ENCODE assay signal across 17 cellular contexts in the genomic region with DNA sequence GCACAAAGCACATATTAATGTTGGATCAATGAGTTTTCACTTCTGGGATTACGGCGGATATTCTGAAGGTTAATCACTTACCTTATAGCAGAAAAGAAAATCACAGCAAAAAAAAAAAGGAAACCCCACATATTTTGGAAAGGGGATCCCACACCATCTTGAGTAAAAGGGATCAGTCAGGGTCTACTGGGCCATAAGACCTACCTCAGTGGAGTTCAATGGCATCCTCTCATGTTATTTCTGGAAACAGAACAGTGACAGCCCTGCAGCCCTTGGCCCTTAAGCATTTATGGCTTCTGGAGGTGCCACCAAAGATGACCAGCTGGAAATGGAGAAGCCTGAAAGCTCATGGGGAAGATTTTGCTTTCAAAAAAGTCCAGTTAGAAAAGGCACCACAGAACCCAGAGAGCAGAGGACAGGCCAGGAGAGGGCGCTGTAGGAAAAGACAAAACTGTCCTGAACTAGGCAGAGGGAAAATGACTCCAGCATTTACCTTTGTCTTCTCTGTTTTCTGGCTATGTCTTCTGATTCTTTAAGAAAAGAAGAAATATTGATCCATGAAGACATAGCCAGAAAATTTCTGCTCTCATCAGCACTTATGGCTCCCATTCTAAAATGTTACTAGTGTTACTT. TPM values are rescaled to one million over a fixed set of nuclear protein-coding genes. Genes with fewer than 3 reads are reported as not detected.
DNase-seq lines count a peak whose midpoint lies in the region; ATAC-seq, FAIRE-seq and TF ChIP-seq lines count a peak whose summit lies in the region.
"Not testable (repeated sequence)": the region's sequence is repeated elsewhere in the genome, so short reads cannot be mapped to it uniquely, and the experiment has no call there.
"Had no signal": no experiment of that assay in that cellular context is flagged by ENCODE, and none has a peak within 500 bp of the region (broad histone marks: within the 10 kb centered on the region; RNA-seq: fewer than 3 reads in every experiment).

No MANE protein-coding gene starts in this region.

- peaks cover 15% of the 10 kb centered on the region; the same call in 1 of the 2 replicates for H3K27me3 ChIP-seq in HCT116 (ENCODE audit: insufficient read depth, low read length)
- H3K27me3 ChIP-seq in foreskin keratinocyte, left lung: not testable (repeated sequence)

- H3K4me2 ChIP-seq in HCT116 (ENCODE audit: low read length): not testable (repeated sequence)

- not testable (repeated sequence) for H2AFZ ChIP-seq in HCT116 (ENCODE audit: low read depth, low read length, poor library complexity, severe bottlenecking)

- intact Hi-C loops in HCT116 (cut with micrococcal nuclease); left lung (cut with DNase I): not testable (repeated sequence)

- not testable (repeated sequence) for TF ChIP-seq RAD21 in HCT116 (IDR thresholded peaks at IDR 0.05; ENCODE audit: low read depth)

- not testable (repeated sequence) for H3K4me3 Mint-ChIP-seq in activated CD8-positive, alpha-beta memory T cell treated with anti-CD3 and anti-CD28 coated beads, Interleukin-2, amount 10 ng/mL, durations not matched to agents 7 days and 5 days

- FAIRE-seq in GM12891 (lab: Jason Lieb, UNC): peak; percentile 87

- TF ChIP-seq POLR2A in GM12891 (IDR thresholded peaks at IDR 0.05; ENCODE audit: low read depth, low read length); HCT116 (IDR thresholded peaks at IDR 0.05; ENCODE audit: borderline replicate concordance, extremely low read depth, insufficient read depth, insufficient read length): not testable (repeated sequence)

- CTCF ChIA-PET in HCT116 (lab: Charles Lee); activated CD8-positive, alpha-beta memory T cell treated with anti-CD3 and anti-CD28 coated beads, Interleukin-2, amount 10 ng/mL, durations not matched to agents 7 days and 5 days (lab: Charles Lee): not testable (repeated sequence)

- peaks cover 24% of the 10 kb centered on the region for H3K4me1 Mint-ChIP-seq in activated CD8-positive, alpha-beta memory T cell treated with anti-CD3 and anti-CD28 coated beads, Interleukin-2, amount 10 ng/mL, durations not matched to agents 7 days and 5 days

- BruUV-seq in HCT116 (replicated peaks; lab: Mats Ljungman, UMichigan): not testable (repeated sequence)

- TF ChIP-seq CTCF in HCT116 (IDR thresholded peaks at IDR 0.05 in 2 of 3, conservative IDR thresholded peaks at IDR 0.05 in 1 of 3; ENCODE audit: borderline replicate concordance in 1 of 3, insufficient read depth in 1 of 3, low read depth in 2 of 3, low read length in 2 of 3); foreskin keratinocyte (conservative IDR thresholded peaks at IDR 0.05); left lung (IDR thresholded peaks at IDR 0.05): not testable (repeated sequence)

- H3K4me3 ChIP-seq in HCT116 (replicated peaks in 1 of 2; ENCODE audit: low read depth in 1 of 2, low read length in 2 of 2); left lung: not testable (repeated sequence)

- not testable (repeated sequence) for DNase-seq in GM12891 (ENCODE audit: insufficient read length, low spot score); HCT116 (ENCODE audit: low read depth, low spot score); activated CD8-positive, alpha-beta memory T cell treated with anti-CD3 and anti-CD28 coated beads, Interleukin-2, amount 10 ng/mL, durations not matched to agents 7 days and 5 days; foreskin keratinocyte; left lung; stimulated activated naive CD8-positive, alpha-beta T cell treated with anti-CD3 and anti-CD28 coated beads, Interleukin-15, Interleukin-2, amounts not matched to agents 100 U/mL and 50 U/mL, for 24 hours

- not testable (repeated sequence) for H3K27ac Mint-ChIP-seq in activated CD8-positive, alpha-beta memory T cell treated with anti-CD3 and anti-CD28 coated beads, Interleukin-2, amount 10 ng/mL, durations not matched to agents 7 days and 5 days

- not testable (repeated sequence) for H3K27ac ChIP-seq in HCT116 (ENCODE audit: low read depth, low read length); foreskin keratinocyte; left lung

- RAD21 ChIA-PET in HCT116 (lab: Charles Lee; ENCODE audit: low non-redundant PET in 1 of 2, low total read pairs in 2 of 2, uncharacterized antibody in 2 of 2, unreplicated experiment in 2 of 2): not testable (repeated sequence)

- H3K9me3 Mint-ChIP-seq in activated CD8-positive, alpha-beta memory T cell treated with anti-CD3 and anti-CD28 coated beads, Interleukin-2, amount 10 ng/mL, durations not matched to agents 7 days and 5 days (ENCODE audit: low read depth): not testable (repeated sequence)

- peaks cover 34% of the 10 kb centered on the region for H3K27me3 Mint-ChIP-seq in activated CD8-positive, alpha-beta memory T cell treated with anti-CD3 and anti-CD28 coated beads, Interleukin-2, amount 10 ng/mL, durations not matched to agents 7 days and 5 days

- H3K36me3 Mint-ChIP-seq in activated CD8-positive, alpha-beta memory T cell treated with anti-CD3 and anti-CD28 coated beads, Interleukin-2, amount 10 ng/mL, durations not matched to agents 7 days and 5 days: not testable (repeated sequence)

- not testable (repeated sequence) for H4K20me1 ChIP-seq in HCT116 (ENCODE audit: insufficient read depth)

- H3K9me3 ChIP-seq in HCT116 (ENCODE audit: control insufficient read depth in 1 of 2, insufficient read depth in 1 of 2, low read depth in 1 of 2, low read length in 2 of 2); left lung: not testable (repeated sequence)

- not testable (repeated sequence) for H3K9ac ChIP-seq in HCT116 (ENCODE audit: low read length)

- not testable (repeated sequence) for H3K36me3 ChIP-seq in HCT116 (ENCODE audit: control insufficient read depth in 1 of 2, insufficient read depth in 2 of 2, low read length in 2 of 2); left lung

- peak; percentile 59 for ATAC-seq in GM19438 (IDR thresholded peaks at IDR 0.05; ENCODE audit: low read depth, unreplicated experiment)
- ATAC-seq in HCT116: peak; percentile 95
- ATAC-seq in HG03521 (IDR thresholded peaks at IDR 0.05; ENCODE audit: unreplicated experiment): peak; percentile 47
- ATAC-seq in activated CD8-positive, alpha-beta memory T cell treated with anti-CD3 and anti-CD28 coated beads, Interleukin-2, amount 10 ng/mL, durations not matched to agents 7 days and 5 days: peak; percentile 41
- ATAC-seq in foreskin keratinocyte: peak; percentile 44
- peak; percentile 83 for ATAC-seq in left lung
- peak; percentile 26 for ATAC-seq in stimulated activated naive CD8-positive, alpha-beta T cell treated with anti-CD3 and anti-CD28 coated beads, Interleukin-15, Interleukin-2, amounts not matched to agents 100 U/mL and 50 U/mL, for 24 hours

- POLR2A ChIA-PET in HCT116 (lab: Charles Lee): not testable (repeated sequence)

- H3K4me1 ChIP-seq in HCT116 (ENCODE audit: control insufficient read depth in 1 of 2, insufficient read depth in 2 of 2, low read length in 2 of 2); foreskin keratinocyte; left lung: not testable (repeated sequence)

- H3K9me2 ChIP-seq in HCT116 (ENCODE audit: insufficient read depth): not testable (repeated sequence)

- H3K79me2 ChIP-seq in HCT116 (ENCODE audit: insufficient read depth, low read length): not testable (repeated sequence)

RNA-seq across cellular contexts. Expression of a gene that starts 2.9 kb away (rescaled TPM):
- 0.94 TPM for polyA plus RNA-seq in GM12891 (2012; ENCODE audit: low read depth, missing spikeins)
- total RNA-seq in HCT116 (2021; ENCODE audit: unreplicated experiment) (5.6 TPM), foreskin keratinocyte (0.31 and 0.42 TPM in 2 replicates), left lung (under 1 TPM; 0.24 to 0.76 TPM)
- 0.89 and 1.6 TPM in 2 replicates for polyA plus RNA-seq in HCT116 (2012)
- total RNA-seq in activated CD8-positive, alpha-beta memory T cell treated with anti-CD3 and anti-CD28 coated beads, Interleukin-2, amount 10 ng/mL, durations not matched to agents 7 days and 5 days: 1 to 10 TPM; 1.1 to 1.8 TPM
- 1.7 and 1.9 TPM in 2 replicates for polyA plus RNA-seq in foreskin keratinocyte
- total RNA-seq: osteocyte had no signal

RNA-seq across cellular contexts. Expression of a gene that starts 50.8 kb away (rescaled TPM):
- not detected for polyA plus RNA-seq in GM12891 (2012; ENCODE audit: low read depth, missing spikeins)
- total RNA-seq in HCT116 (2021; ENCODE audit: unreplicated experiment) (6.9 TPM), foreskin keratinocyte (not detected in 2 replicates), left lung (over 10,000 TPM in 1 of 2 donors, 1,000 to 10,000 TPM in 1; 3,839 to 13,178 TPM)
- polyA plus RNA-seq in HCT116 (2012): 0.12 TPM in 1 of 2 replicates, not detected in the other
- total RNA-seq in activated CD8-positive, alpha-beta memory T cell treated with anti-CD3 and anti-CD28 coated beads, Interleukin-2, amount 10 ng/mL, durations not matched to agents 7 days and 5 days: not detected
- not detected in 2 replicates for polyA plus RNA-seq in foreskin keratinocyte
- total RNA-seq: activated CD8-positive, alpha-beta memory T cell treated with anti-CD3 and anti-CD28 coated beads for 36 hours; fibroblast of lung; M059J; mononuclear cell; OCI-LY7; osteocyte; renal cortical epithelial cell; smooth muscle cell; T-helper 2 cell treated with Interferon-gamma antibody and Interleukin-4, amounts not matched to agents 100 ng/mL and 5 ng/mL, for 36 hours had no signal
- polyA plus RNA-seq: fibroblast of lung had no signal

Comparison
In these comparisons a context has a peak if more than half of its experiments do, and no peak if none do; other contexts are left out.
1. ATAC-seq: peak in every context shown above with its lines; median percentile 95 in HCT116; 83 in left lung; 59 in GM19438; 47 in HG03521; 44 in foreskin keratinocyte; 41 in activated CD8-positive, alpha-beta memory T cell treated with anti-CD3 and anti-CD28 coated beads, Interleukin-2, amount 10 ng/mL, durations not matched to agents 7 days and 5 days; 26 in stimulated activated naive CD8-positive, alpha-beta T cell treated with anti-CD3 and anti-CD28 coated beads, Interleukin-15, Interleukin-2, amounts not matched to agents 100 U/mL and 50 U/mL, for 24 hours.
2. RNA of a gene that starts 50.8 kb away (total RNA-seq): 3,839 to 13,178 TPM in left lung; 6.9 TPM in HCT116 (single experiment), not detected in activated CD8-positive, alpha-beta memory T cell treated with anti-CD3 and anti-CD28 coated beads, Interleukin-2, amount 10 ng/mL, durations not matched to agents 7 days and 5 days and not detected in foreskin keratinocyte; every median in the first group is over 100 times any median in the second.